Comparison of ENCODE assay signal across 38 cellular contexts in the genomic region with DNA sequence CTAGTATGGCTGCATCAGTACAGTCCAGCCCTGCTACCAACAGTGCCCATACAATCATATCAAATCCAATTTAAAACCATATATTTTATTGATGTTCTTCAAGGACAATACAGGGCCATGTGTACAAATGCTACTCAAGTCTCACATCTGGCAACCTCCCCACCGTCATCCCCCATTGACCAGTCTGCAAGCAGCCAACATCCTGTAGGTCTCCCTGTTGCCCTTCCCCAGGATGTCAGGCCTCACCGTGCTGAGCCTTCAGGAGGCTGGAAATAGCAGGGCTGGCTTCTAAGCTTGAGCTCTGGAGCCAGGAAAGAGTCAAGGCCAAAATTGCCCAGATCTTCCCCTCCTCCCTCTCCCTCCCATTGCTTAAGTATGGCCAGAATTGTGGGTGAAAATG. TPM values are rescaled to one million over a fixed set of nuclear protein-coding genes. Genes with fewer than 3 reads are reported as not detected.
"Had no signal": no experiment of that assay in that cellular context is flagged by ENCODE, and none has a peak within 500 bp of the region (broad histone marks: within the 10 kb centered on the region; RNA-seq: fewer than 3 reads in every experiment).

No MANE protein-coding gene starts in this region.

- H3K9me3 ChIP-seq: adrenal gland, ascending aorta had no signal

- H3K4me3 Mint-ChIP-seq: activated B cell treated with CpG ODN at 0.5 μM for 24 hours; activated CD4-positive, alpha-beta memory T cell treated with anti-CD3 and anti-CD28 coated beads for 36 hours; activated CD4-positive, alpha-beta T cell treated with anti-CD3 and anti-CD28 coated beads, Interleukin-2, amount 10 ng/mL, durations not matched to agents 24 days and 14 days; activated CD8-positive, alpha-beta T cell treated with anti-CD3 and anti-CD28 coated beads for 36 hours; activated naive CD4-positive, alpha-beta T cell treated with anti-CD3 and anti-CD28 coated beads for 36 hours; activated naive CD8-positive, alpha-beta T cell treated with anti-CD3 and anti-CD28 coated beads for 36 hours; activated T-cell treated with anti-CD3 and anti-CD28 coated beads, Interleukin-2, amount 50 U/mL, for 4 hours; activated T-cell treated with anti-CD3 and anti-CD28 coated beads, Interleukin-2, amount 50 U/mL, for 72 hours; activated T-helper 1 cell treated with anti-CD3 and anti-CD28 coated beads, Interleukin-12 subunit alpha, Interleukin-12 subunit beta, Interleukin-2, Interleukin-4 antibody, amounts not matched to agents 30 ng/mL and 10 ng/mL and 1 ng/mL, durations not matched to agents 14 hours and 24 hours and 36 hours; activated T-helper 17 cell treated with anti-CD3 and anti-CD28 coated beads, Interleukin-2, amount 50 U/mL, for 72 hours; brain; central memory CD8-positive, alpha-beta T cell; T-helper 1 cell treated with Interleukin-12 subunit alpha and Interleukin-12 subunit beta and Interleukin-4 antibody, amounts not matched to agents 30 μg/mL and 1 μg/mL, for 36 hours; T-helper 2 cell treated with Interferon-gamma antibody and Interleukin-4, amounts not matched to agents 5 μg/mL and 100 μg/mL, for 36 hours had no signal

- H3K4me1 Mint-ChIP-seq: activated B cell treated with CpG ODN at 0.5 μM for 24 hours; activated naive CD8-positive, alpha-beta T cell treated with anti-CD3 and anti-CD28 coated beads for 36 hours had no signal

- DNase-seq: activated B cell treated with CpG ODN at 0.5 μM for 24 hours; activated CD4-positive, alpha-beta memory T cell treated with anti-CD3 and anti-CD28 coated beads for 36 hours; activated CD4-positive, alpha-beta T cell treated with anti-CD3 and anti-CD28 coated beads for 4 hours; activated CD4-positive, alpha-beta T cell treated with anti-CD3 and anti-CD28 coated beads, Interleukin-2, amount 10 ng/mL, durations not matched to agents 24 days and 14 days; activated CD4-positive, alpha-beta T cell treated with anti-CD3 and anti-CD28 coated beads, Interleukin-2, amount 50 U/mL, for 1 hour; activated CD4-positive, alpha-beta T cell treated with anti-CD3 and anti-CD28 coated beads, Interleukin-2, amount 50 U/mL, for 4 hours; activated CD4-positive, CD25-positive, alpha-beta regulatory T cell treated with anti-CD3 and anti-CD28 coated beads, Interleukin-2, amount 50 U/mL, for 72 hours; activated CD8-positive, alpha-beta memory T cell treated with anti-CD3 and anti-CD28 coated beads, Interleukin-2, amount 50 U/mL, for 4 hours; activated CD8-positive, alpha-beta T cell treated with anti-CD3 and anti-CD28 coated beads for 36 hours; activated effector memory CD4-positive, alpha-beta T cell treated with anti-CD3 and anti-CD28 coated beads, Interleukin-2, amount 50 U/mL, for 16 hours; activated gamma-delta T cell treated with Interleukin-2 at 50 U/mL for 16 hours; activated naive CD4-positive, alpha-beta T cell; activated naive CD4-positive, alpha-beta T cell treated with anti-CD3 and anti-CD28 coated beads for 36 hours; activated naive CD4-positive, alpha-beta T cell treated with anti-CD3 and anti-CD28 coated beads, Interleukin-2, amount 50 U/mL, for 16 hours; activated naive CD8-positive, alpha-beta T cell treated with anti-CD3 and anti-CD28 coated beads for 36 hours; activated T-cell treated with anti-CD3 and anti-CD28 coated beads for 4 hours; activated T-cell treated with anti-CD3 and anti-CD28 coated beads, Interleukin-2, amount 50 U/mL, for 1 hour; activated T-cell treated with anti-CD3 and anti-CD28 coated beads, Interleukin-2, amount 50 U/mL, for 4 hours; activated T-cell treated with anti-CD3 and anti-CD28 coated beads, Interleukin-2, amount 50 U/mL, for 72 hours; amniotic stem cell; caudate nucleus; cerebellar nuclear complex; T-helper 1 cell; T-helper 2 cell; T-helper 9 cell had no signal

- H3K4me3 ChIP-seq: adrenal gland, ascending aorta, cardiac muscle cell had no signal

- H3K27ac ChIP-seq: adrenal gland, ascending aorta, cardiac muscle cell, VCaP had no signal

- H3K27me3 ChIP-seq: ascending aorta had no signal

- H3K27ac Mint-ChIP-seq: activated B cell treated with CpG ODN at 0.5 μM for 24 hours; activated CD4-positive, alpha-beta memory T cell treated with anti-CD3 and anti-CD28 coated beads for 36 hours; activated CD4-positive, alpha-beta T cell treated with anti-CD3 and anti-CD28 coated beads, Interleukin-2, amount 10 ng/mL, durations not matched to agents 24 days and 14 days; activated CD8-positive, alpha-beta T cell treated with anti-CD3 and anti-CD28 coated beads for 36 hours; activated naive CD4-positive, alpha-beta T cell treated with anti-CD3 and anti-CD28 coated beads for 36 hours; activated naive CD4-positive, alpha-beta T cell treated with anti-CD3 and anti-CD28 coated beads, Interleukin-2, amount 50 U/mL, for 72 hours; activated naive CD8-positive, alpha-beta T cell treated with anti-CD3 and anti-CD28 coated beads for 36 hours; activated T-cell treated with anti-CD3 and anti-CD28 coated beads, Interleukin-2, amount 50 U/mL, for 72 hours; activated T-helper 1 cell treated with anti-CD3 and anti-CD28 coated beads, Interleukin-12 subunit alpha, Interleukin-12 subunit beta, Interleukin-2, Interleukin-4 antibody, amounts not matched to agents 30 ng/mL and 10 ng/mL and 1 ng/mL, durations not matched to agents 14 hours and 24 hours and 36 hours; activated T-helper 17 cell treated with anti-CD3 and anti-CD28 coated beads, Interleukin-2, amount 50 U/mL, for 72 hours; brain; T-helper 1 cell treated with Interleukin-12 subunit alpha and Interleukin-12 subunit beta and Interleukin-4 antibody, amounts not matched to agents 30 μg/mL and 1 μg/mL, for 36 hours; T-helper 2 cell treated with Interferon-gamma antibody and Interleukin-4, amounts not matched to agents 5 μg/mL and 100 μg/mL, for 36 hours had no signal

- ATAC-seq: activated CD8-positive, alpha-beta T cell treated with anti-CD3 and anti-CD28 coated beads for 36 hours; activated naive CD4-positive, alpha-beta T cell treated with anti-CD3 and anti-CD28 coated beads, Interleukin-2, amount 50 U/mL, for 72 hours; activated T-cell treated with anti-CD3 and anti-CD28 coated beads, Interleukin-2, amount 50 U/mL, for 4 hours; activated T-cell treated with anti-CD3 and anti-CD28 coated beads, Interleukin-2, amount 50 U/mL, for 72 hours; activated T-helper 17 cell treated with anti-CD3 and anti-CD28 coated beads, Interleukin-2, amount 50 U/mL, for 72 hours had no signal

- H3K9me3 Mint-ChIP-seq: activated B cell treated with CpG ODN at 0.5 μM for 24 hours; activated CD4-positive, alpha-beta memory T cell treated with anti-CD3 and anti-CD28 coated beads for 36 hours; activated CD4-positive, alpha-beta T cell treated with anti-CD3 and anti-CD28 coated beads, Interleukin-2, amount 10 ng/mL, durations not matched to agents 24 days and 14 days; activated CD8-positive, alpha-beta T cell treated with anti-CD3 and anti-CD28 coated beads for 36 hours; activated naive CD4-positive, alpha-beta T cell treated with anti-CD3 and anti-CD28 coated beads for 36 hours; activated naive CD8-positive, alpha-beta T cell treated with anti-CD3 and anti-CD28 coated beads for 36 hours; activated T-cell treated with anti-CD3 and anti-CD28 coated beads, Interleukin-2, amount 50 U/mL, for 4 hours; activated T-cell treated with anti-CD3 and anti-CD28 coated beads, Interleukin-2, amount 50 U/mL, for 72 hours; activated T-helper 1 cell treated with anti-CD3 and anti-CD28 coated beads, Interleukin-12 subunit alpha, Interleukin-12 subunit beta, Interleukin-2, Interleukin-4 antibody, amounts not matched to agents 30 ng/mL and 10 ng/mL and 1 ng/mL, durations not matched to agents 14 hours and 24 hours and 36 hours; activated T-helper 17 cell treated with anti-CD3 and anti-CD28 coated beads, Interleukin-2, amount 50 U/mL, for 72 hours; central memory CD8-positive, alpha-beta T cell; T-helper 1 cell treated with Interleukin-12 subunit alpha and Interleukin-12 subunit beta and Interleukin-4 antibody, amounts not matched to agents 30 μg/mL and 1 μg/mL, for 36 hours; T-helper 2 cell treated with Interferon-gamma antibody and Interleukin-4, amounts not matched to agents 5 μg/mL and 100 μg/mL, for 36 hours had no signal

- H3K4me1 ChIP-seq: adrenal gland, ascending aorta had no signal

- H3K36me3 Mint-ChIP-seq: activated CD4-positive, alpha-beta memory T cell treated with anti-CD3 and anti-CD28 coated beads for 36 hours; activated naive CD4-positive, alpha-beta T cell treated with anti-CD3 and anti-CD28 coated beads, Interleukin-2, amount 50 U/mL, for 72 hours; activated naive CD8-positive, alpha-beta T cell treated with anti-CD3 and anti-CD28 coated beads for 36 hours; brain had no signal

- H3K36me3 ChIP-seq: adrenal gland, ascending aorta, cardiac muscle cell had no signal

RNA-seq across cellular contexts. Expression of gene ZDHHC22, which starts 10.4 kb away (rescaled TPM):
- total RNA-seq: activated B cell treated with CpG ODN at 0.5 μM for 24 hours; activated CD4-positive, alpha-beta memory T cell treated with anti-CD3 and anti-CD28 coated beads for 36 hours; activated CD4-positive, alpha-beta T cell treated with anti-CD3 and anti-CD28 coated beads, Interleukin-2, amount 10 ng/mL, durations not matched to agents 24 days and 14 days; activated CD8-positive, alpha-beta memory T cell treated with anti-CD3 and anti-CD28 coated beads for 36 hours; activated CD8-positive, alpha-beta T cell treated with anti-CD3 and anti-CD28 coated beads for 36 hours; activated naive CD4-positive, alpha-beta T cell treated with anti-CD3 and anti-CD28 coated beads for 36 hours; activated naive CD4-positive, alpha-beta T cell treated with anti-CD3 and anti-CD28 coated beads, Interleukin-2, amount 50 U/mL, for 72 hours; activated naive CD8-positive, alpha-beta T cell treated with anti-CD3 and anti-CD28 coated beads for 36 hours; activated T-cell treated with anti-CD3 and anti-CD28 coated beads, Interleukin-2, amount 50 U/mL, for 4 hours; activated T-cell treated with anti-CD3 and anti-CD28 coated beads, Interleukin-2, amount 50 U/mL, for 72 hours; activated T-helper 1 cell treated with anti-CD3 and anti-CD28 coated beads, Interleukin-12 subunit alpha, Interleukin-12 subunit beta, Interleukin-2, Interleukin-4 antibody, amounts not matched to agents 30 ng/mL and 10 ng/mL and 1 ng/mL, durations not matched to agents 14 hours and 24 hours and 36 hours; activated T-helper 17 cell treated with anti-CD3 and anti-CD28 coated beads, Interleukin-2, amount 50 U/mL, for 72 hours; ascending aorta; bronchial epithelial cell had no signal
- polyA plus RNA-seq: cardiac muscle cell had no signal
